Comparison of ENCODE assay signal across 6 cellular contexts in genomic region chr5:14019768-14020167, GRCh38.
"Had no signal": no experiment of that assay in that cellular context is flagged by ENCODE, and none has a peak within 500 bp of the region (broad histone marks: within the 10 kb centered on the region; RNA-seq: fewer than 3 reads in every experiment).

No MANE protein-coding gene starts in this region.

- DNase-seq: IMR-90, KBM-7, KG1 had no signal

- H3K27ac ChIP-seq: HL-60 had no signal

- FAIRE-seq: HepG2, K562 had no signal

- H3K4me3 ChIP-seq: K562 had no signal
